In the genomic region with DNA sequence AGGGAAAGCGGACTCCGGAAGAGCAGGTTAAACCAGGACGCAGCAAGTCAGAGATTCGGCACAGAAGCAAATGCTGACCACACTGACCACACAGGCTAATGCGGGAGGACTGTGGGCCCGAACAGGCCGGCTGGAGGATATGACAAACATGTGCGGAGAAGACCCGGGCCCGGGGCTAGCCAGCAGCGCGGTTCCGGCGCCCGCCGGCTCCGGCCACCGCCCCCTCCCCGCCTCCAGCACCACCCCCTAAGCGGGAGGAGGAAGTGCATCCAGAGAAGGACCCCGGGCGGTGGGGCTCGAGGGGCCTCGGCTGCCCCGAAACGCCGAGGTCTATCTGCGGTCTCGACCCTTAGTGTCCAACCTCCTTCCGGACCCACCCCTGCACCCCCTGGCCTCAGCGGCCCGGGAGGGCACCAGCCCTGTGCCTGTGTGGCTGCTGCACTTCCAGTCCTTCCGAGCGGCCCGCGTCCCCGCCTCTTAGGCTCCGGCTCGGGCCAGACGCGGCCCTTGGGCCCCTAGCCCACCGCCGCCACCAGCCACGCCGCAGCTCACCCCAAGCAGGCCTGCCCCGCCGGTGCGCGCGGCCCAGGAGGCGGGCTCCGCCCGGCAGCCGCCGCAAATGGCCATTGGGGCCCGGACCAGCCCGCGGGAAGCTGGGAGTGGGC, we compare ENCODE assay signal across 1 cellular context.
A peak's percentile ranks its signal among the peaks of the same experiment; 100 is the strongest.
TF ChIP-seq lines count a peak whose summit lies in the region.

No MANE protein-coding gene starts in this region.

TF ChIP-seq in K562, 482 proteins besides CTCF, POLR2A, EP300 and RAD21 (continued from another document and continues in another):
- TF ChIP-seq, protein P1, sequence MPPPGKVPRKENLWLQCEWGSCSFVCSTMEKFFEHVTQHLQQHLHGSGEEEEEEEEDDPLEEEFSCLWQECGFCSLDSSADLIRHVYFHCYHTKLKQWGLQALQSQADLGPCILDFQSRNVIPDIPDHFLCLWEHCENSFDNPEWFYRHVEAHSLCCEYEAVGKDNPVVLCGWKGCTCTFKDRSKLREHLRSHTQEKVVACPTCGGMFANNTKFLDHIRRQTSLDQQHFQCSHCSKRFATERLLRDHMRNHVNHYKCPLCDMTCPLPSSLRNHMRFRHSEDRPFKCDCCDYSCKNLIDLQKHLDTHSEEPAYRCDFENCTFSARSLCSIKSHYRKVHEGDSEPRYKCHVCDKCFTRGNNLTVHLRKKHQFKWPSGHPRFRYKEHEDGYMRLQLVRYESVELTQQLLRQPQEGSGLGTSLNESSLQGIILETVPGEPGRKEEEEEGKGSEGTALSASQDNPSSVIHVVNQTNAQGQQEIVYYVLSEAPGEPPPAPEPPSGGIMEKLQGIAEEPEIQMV (tag; conservative IDR thresholded peaks at IDR 0.05; ENCODE audit: low read depth) = no peak
- TF ChIP-seq ZNF75A (CRISPR knock-in tag; IDR thresholded peaks at IDR 0.05) (no peak), SREBF2 (CRISPR knock-in tag; IDR thresholded peaks at IDR 0.05) (no peak), MED1 (CRISPR knock-in tag; IDR thresholded peaks at IDR 0.05; ENCODE audit: borderline replicate concordance) (no peak), NR1H2 (CRISPR knock-in tag; IDR thresholded peaks at IDR 0.05) (no peak), TEAD2 (tag; IDR thresholded peaks at IDR 0.05) (no peak), TRIM28 (IDR thresholded peaks at IDR 0.05) (no peak), SAFB (IDR thresholded peaks at IDR 0.05; ENCODE audit: borderline replicate concordance, low read depth, low read length) (no peak), NEUROD1 (IDR thresholded peaks at IDR 0.05; ENCODE audit: borderline replicate concordance, low read depth, low read length, partially characterized antibody) (peak; percentile 51), SRSF3 (IDR thresholded peaks at IDR 0.05; ENCODE audit: insufficient read depth, low read length) (no peak), ZNF224 (CRISPR knock-in tag; IDR thresholded peaks at IDR 0.05) (no peak), ARID1B (IDR thresholded peaks at IDR 0.05) (0 out of 2 replicates have a peak, but pooled peaks have one; percentile 7), ZNF253 (CRISPR knock-in tag; conservative IDR thresholded peaks at IDR 0.05) (no peak), CEBPG (CRISPR knock-in tag; IDR thresholded peaks at IDR 0.05) (no peak), CEBPG (tag; conservative IDR thresholded peaks at IDR 0.05 in 1 of 2, IDR thresholded peaks at IDR 0.05 in 1 of 2) (no peak), SNRNP70 (optimal IDR thresholded peaks at IDR 0.05; ENCODE audit: low read depth, low read length) (no peak), NFE2L1 (tag; IDR thresholded peaks at IDR 0.05; ENCODE audit: borderline replicate concordance, low read depth) (no peak), CHD1 (IDR thresholded peaks at IDR 0.05; ENCODE audit: low read length) (peak; percentile 44), ZNF354B (CRISPR knock-in tag; IDR thresholded peaks at IDR 0.05) (no peak), ZNF274 (IDR thresholded peaks at IDR 0.05; ENCODE audit: borderline replicate concordance, low read depth, low read length) (no peak), SMAD1 (IDR thresholded peaks at IDR 0.05; ENCODE audit: low read depth, low read length, partially characterized antibody) (peak; percentile 17), MCM7 (IDR thresholded peaks at IDR 0.05) (no peak), IRF2 (CRISPR knock-in tag; IDR thresholded peaks at IDR 0.05) (no peak), CHD2 (IDR thresholded peaks at IDR 0.05; ENCODE audit: low read depth, low read length) (no peak), COPS2 (conservative IDR thresholded peaks at IDR 0.05) (no peak), U2AF2 (optimal IDR thresholded peaks at IDR 0.05; ENCODE audit: low read depth, low read length) (no peak), RBBP5 (IDR thresholded peaks at IDR 0.05; ENCODE audit: borderline replicate concordance, insufficient read depth, low read length, poor library complexity, severe bottlenecking) (no peak), PURB (CRISPR knock-in tag; IDR thresholded peaks at IDR 0.05; ENCODE audit: low read depth) (no peak), ZNF143 (CRISPR knock-in tag; IDR thresholded peaks at IDR 0.05) (no peak), ZNF311 (CRISPR knock-in tag; IDR thresholded peaks at IDR 0.05) (no peak), NFIC (IDR thresholded peaks at IDR 0.05) (no peak), ETV1 (tag; conservative IDR thresholded peaks at IDR 0.05; ENCODE audit: low read depth) (peak; percentile 54; the same call in 1 of the 2 replicates), ADNP (tag; IDR thresholded peaks at IDR 0.05) (no peak), PHF8 (IDR thresholded peaks at IDR 0.05; ENCODE audit: borderline replicate concordance, low read length) (peak; percentile 86; the same call in 1 of the 2 replicates), SLC30A9 (CRISPR knock-in tag; IDR thresholded peaks at IDR 0.05) (no peak), STAG1 (CRISPR knock-in tag; IDR thresholded peaks at IDR 0.05; ENCODE audit: borderline replicate concordance) (no peak)
- TF ChIP-seq, protein P2, sequence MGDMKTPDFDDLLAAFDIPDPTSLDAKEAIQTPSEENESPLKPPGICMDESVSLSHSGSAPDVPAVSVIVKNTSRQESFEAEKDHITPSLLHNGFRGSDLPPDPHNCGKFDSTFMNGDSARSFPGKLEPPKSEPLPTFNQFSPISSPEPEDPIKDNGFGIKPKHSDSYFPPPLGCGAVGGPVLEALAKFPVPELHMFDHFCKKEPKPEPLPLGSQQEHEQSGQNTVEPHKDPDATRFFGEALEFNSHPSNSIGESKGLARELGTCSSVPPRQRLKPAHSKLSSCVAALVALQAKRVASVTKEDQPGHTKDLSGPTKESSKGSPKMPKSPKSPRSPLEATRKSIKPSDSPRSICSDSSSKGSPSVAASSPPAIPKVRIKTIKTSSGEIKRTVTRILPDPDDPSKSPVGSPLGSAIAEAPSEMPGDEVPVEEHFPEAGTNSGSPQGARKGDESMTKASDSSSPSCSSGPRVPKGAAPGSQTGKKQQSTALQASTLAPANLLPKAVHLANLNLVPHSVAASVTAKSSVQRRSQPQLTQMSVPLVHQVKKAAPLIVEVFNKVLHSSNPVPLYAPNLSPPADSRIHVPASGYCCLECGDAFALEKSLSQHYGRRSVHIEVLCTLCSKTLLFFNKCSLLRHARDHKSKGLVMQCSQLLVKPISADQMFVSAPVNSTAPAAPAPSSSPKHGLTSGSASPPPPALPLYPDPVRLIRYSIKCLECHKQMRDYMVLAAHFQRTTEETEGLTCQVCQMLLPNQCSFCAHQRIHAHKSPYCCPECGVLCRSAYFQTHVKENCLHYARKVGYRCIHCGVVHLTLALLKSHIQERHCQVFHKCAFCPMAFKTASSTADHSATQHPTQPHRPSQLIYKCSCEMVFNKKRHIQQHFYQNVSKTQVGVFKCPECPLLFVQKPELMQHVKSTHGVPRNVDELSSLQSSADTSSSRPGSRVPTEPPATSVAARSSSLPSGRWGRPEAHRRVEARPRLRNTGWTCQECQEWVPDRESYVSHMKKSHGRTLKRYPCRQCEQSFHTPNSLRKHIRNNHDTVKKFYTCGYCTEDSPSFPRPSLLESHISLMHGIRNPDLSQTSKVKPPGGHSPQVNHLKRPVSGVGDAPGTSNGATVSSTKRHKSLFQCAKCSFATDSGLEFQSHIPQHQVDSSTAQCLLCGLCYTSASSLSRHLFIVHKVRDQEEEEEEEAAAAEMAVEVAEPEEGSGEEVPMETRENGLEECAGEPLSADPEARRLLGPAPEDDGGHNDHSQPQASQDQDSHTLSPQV (IDR thresholded peaks at IDR 0.05) = no peak; the same call in 1 of the 2 replicates
- TF ChIP-seq, protein P3, sequence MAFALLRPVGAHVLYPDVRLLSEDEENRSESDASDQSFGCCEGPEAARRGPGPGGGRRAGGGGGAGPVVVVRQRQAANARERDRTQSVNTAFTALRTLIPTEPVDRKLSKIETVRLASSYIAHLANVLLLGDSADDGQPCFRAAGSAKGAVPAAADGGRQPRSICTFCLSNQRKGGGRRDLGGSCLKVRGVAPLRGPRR (CRISPR knock-in tag; IDR thresholded peaks at IDR 0.05) = no peak
- TF ChIP-seq, protein P4, sequence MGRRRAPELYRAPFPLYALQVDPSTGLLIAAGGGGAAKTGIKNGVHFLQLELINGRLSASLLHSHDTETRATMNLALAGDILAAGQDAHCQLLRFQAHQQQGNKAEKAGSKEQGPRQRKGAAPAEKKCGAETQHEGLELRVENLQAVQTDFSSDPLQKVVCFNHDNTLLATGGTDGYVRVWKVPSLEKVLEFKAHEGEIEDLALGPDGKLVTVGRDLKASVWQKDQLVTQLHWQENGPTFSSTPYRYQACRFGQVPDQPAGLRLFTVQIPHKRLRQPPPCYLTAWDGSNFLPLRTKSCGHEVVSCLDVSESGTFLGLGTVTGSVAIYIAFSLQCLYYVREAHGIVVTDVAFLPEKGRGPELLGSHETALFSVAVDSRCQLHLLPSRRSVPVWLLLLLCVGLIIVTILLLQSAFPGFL (CRISPR knock-in tag; IDR thresholded peaks at IDR 0.05) = no peak
- TF ChIP-seq, protein P5, sequence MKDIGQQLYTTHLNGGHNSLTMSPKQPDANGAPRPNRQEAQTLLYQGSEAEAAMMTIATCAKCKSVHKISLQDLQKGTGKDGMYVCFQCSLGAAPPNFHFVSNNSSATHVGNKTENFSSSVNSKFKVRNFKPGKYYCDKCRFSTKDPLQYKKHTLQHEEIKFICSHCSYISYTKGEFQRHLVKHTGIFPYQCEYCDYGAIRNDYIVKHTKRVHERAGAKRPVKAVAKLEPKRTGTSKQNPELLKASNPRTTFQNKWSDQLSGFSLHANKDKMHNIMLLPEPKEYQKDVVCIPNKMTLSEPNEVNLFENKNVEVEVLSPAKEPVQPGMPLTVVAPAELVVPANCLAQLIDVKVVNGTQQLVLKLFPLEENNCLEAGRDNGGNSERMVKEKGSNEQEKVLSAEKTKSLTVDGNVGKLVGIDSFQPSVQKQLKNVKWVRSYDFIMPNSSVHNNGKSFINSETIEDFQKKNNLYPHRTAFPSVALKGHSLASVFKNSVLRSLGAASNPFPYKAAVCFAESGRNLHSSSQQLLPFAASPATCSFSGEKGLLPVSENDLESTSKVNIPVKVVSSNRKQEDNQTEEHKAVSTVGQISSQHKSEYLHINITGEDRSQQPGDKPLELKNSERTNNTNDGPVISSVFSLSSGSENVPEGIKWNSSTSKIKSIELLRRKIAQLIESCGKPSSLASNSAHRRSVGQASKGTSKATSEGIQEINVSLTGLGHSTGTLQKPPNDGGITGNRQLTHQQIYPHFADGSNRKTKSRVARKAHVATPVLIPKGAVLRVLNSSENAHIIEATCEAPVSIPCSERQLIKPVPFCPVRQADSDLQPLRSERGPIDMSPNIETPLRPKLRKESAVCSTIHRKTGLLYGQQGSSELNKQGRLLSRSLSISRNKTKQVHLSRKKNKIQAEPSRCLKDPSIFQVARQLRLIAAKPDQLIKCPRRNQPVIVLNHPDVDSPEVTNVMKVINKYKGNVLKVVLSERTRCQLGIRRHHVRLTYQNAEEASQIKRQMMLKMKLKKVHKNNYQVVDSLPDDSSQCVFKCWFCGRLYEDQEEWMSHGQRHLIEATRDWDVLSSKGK (CRISPR knock-in tag; IDR thresholded peaks at IDR 0.05) = no peak
- TF ChIP-seq, protein P6, sequence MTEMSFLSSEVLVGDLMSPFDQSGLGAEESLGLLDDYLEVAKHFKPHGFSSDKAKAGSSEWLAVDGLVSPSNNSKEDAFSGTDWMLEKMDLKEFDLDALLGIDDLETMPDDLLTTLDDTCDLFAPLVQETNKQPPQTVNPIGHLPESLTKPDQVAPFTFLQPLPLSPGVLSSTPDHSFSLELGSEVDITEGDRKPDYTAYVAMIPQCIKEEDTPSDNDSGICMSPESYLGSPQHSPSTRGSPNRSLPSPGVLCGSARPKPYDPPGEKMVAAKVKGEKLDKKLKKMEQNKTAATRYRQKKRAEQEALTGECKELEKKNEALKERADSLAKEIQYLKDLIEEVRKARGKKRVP (CRISPR knock-in tag; IDR thresholded peaks at IDR 0.05) = no peak
- TF ChIP-seq, protein P7, sequence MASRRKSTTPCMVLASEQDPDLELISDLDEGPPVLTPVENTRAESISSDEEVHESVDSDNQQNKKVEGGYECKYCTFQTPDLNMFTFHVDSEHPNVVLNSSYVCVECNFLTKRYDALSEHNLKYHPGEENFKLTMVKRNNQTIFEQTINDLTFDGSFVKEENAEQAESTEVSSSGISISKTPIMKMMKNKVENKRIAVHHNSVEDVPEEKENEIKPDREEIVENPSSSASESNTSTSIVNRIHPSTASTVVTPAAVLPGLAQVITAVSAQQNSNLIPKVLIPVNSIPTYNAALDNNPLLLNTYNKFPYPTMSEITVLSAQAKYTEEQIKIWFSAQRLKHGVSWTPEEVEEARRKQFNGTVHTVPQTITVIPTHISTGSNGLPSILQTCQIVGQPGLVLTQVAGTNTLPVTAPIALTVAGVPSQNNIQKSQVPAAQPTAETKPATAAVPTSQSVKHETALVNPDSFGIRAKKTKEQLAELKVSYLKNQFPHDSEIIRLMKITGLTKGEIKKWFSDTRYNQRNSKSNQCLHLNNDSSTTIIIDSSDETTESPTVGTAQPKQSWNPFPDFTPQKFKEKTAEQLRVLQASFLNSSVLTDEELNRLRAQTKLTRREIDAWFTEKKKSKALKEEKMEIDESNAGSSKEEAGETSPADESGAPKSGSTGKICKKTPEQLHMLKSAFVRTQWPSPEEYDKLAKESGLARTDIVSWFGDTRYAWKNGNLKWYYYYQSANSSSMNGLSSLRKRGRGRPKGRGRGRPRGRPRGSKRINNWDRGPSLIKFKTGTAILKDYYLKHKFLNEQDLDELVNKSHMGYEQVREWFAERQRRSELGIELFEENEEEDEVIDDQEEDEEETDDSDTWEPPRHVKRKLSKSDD (conservative IDR thresholded peaks at IDR 0.05; ENCODE audit: low read length) = no peak
- TF ChIP-seq, protein P8, sequence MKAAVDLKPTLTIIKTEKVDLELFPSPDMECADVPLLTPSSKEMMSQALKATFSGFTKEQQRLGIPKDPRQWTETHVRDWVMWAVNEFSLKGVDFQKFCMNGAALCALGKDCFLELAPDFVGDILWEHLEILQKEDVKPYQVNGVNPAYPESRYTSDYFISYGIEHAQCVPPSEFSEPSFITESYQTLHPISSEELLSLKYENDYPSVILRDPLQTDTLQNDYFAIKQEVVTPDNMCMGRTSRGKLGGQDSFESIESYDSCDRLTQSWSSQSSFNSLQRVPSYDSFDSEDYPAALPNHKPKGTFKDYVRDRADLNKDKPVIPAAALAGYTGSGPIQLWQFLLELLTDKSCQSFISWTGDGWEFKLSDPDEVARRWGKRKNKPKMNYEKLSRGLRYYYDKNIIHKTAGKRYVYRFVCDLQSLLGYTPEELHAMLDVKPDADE (conservative IDR thresholded peaks at IDR 0.05; ENCODE audit: control insufficient read depth, low read depth, low read length) = peak; percentile 64; the same call in 1 of the 2 replicates
- TF ChIP-seq, protein P9, sequence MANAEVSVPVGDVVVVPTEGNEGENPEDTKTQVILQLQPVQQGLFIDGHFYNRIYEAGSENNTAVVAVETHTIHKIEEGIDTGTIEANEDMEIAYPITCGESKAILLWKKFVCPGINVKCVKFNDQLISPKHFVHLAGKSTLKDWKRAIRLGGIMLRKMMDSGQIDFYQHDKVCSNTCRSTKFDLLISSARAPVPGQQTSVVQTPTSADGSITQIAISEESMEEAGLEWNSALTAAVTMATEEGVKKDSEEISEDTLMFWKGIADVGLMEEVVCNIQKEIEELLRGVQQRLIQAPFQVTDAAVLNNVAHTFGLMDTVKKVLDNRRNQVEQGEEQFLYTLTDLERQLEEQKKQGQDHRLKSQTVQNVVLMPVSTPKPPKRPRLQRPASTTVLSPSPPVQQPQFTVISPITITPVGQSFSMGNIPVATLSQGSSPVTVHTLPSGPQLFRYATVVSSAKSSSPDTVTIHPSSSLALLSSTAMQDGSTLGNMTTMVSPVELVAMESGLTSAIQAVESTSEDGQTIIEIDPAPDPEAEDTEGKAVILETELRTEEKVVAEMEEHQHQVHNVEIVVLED (CRISPR knock-in tag; IDR thresholded peaks at IDR 0.05) = no peak
- TF ChIP-seq, protein P10, sequence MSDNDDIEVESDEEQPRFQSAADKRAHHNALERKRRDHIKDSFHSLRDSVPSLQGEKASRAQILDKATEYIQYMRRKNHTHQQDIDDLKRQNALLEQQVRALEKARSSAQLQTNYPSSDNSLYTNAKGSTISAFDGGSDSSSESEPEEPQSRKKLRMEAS (CRISPR knock-in tag; IDR thresholded peaks at IDR 0.05) = peak; percentile 76
